Comparison of ENCODE assay signal across 23 cellular contexts in the genomic region with DNA sequence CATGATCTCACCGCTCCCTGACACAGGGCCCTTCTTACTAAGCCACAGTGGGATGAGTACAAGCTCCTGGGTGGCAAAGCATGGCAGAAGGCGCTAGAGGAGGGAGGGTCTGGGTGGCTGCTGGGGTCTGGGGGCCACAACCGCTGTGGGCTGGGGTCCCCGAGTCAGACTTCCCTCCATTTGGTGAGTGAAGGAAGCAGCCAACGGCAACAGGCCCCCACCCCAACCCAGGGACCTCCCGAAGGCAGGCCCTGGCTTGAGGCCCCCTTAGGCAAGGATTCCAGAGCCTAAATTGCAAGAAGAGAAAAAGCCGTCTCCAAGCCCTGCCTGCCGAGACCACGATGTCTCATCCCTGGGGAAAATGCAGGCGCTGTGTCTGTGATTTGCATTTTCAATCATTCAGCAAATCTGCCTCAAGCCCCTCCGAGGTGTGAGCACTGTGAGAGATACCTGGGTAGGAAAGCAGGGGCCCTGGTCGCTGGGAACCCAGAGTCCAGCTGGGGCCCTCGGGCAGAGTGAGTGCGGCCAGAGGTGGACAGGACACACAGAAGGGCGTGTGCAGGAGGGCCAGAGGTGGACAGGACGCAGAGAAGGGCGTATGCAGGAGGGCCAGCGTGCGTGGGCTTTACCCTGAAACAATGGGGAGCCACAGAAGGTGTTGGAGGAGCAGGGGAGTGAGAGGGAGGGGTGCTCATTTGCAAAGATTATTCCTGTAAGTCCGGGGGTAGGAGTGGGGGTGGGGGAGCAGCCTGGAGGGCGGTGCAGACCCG.
DNase-seq lines count a peak whose midpoint lies in the region; FAIRE-seq and TF ChIP-seq lines count a peak whose summit lies in the region.
"Had no signal": no experiment of that assay in that cellular context is flagged by ENCODE, and none has a peak within 500 bp of the region (broad histone marks: within the 10 kb centered on the region; RNA-seq: fewer than 3 reads in every experiment).

No MANE protein-coding gene starts in this region.

- no peak overlapping the region for H3K18ac ChIP-seq in H9 (ENCODE audit: insufficient read length, low read depth, low read length)
- peak overlapping the region; percentile 78 for H3K18ac ChIP-seq in H1 (ENCODE audit: extremely low read depth, low read length)

- H3K14ac ChIP-seq in H9 (ENCODE audit: insufficient read depth, low read length) (0 out of 2 replicates have a peak overlapping the region, but pooled peaks have one; percentile 9), H1 (ENCODE audit: insufficient read length) (no peak overlapping the region)

- H4K5ac ChIP-seq in H9 (ENCODE audit: insufficient read length, low read depth, low read length): no peak overlapping the region
- H4K5ac ChIP-seq in H1 (ENCODE audit: insufficient read length, low read depth, low read length): no peak overlapping the region

- FAIRE-seq in H1 (lab: Jason Lieb, UNC): no peak
- FAIRE-seq: HTR-8/SVneo had no signal

- H3K27me3 ChIP-seq in BE2C: no peaks in the 10 kb centered on the region
- H3K27me3 ChIP-seq in H9 (ENCODE audit: insufficient read depth, low read length): no peaks in the 10 kb centered on the region
- no peaks in the 10 kb centered on the region; a peak in 1 of 7 replicates for H3K27me3 ChIP-seq in H1 (replicated peaks in 1 of 4; ENCODE audit: control insufficient read depth in 3 of 4, extremely low read depth in 1 of 4, insufficient read depth in 3 of 4, low read length in 3 of 4)
- no peaks in the 10 kb centered on the region for H3K27me3 ChIP-seq in neural progenitor cell
- H3K27me3 ChIP-seq: brain microvascular endothelial cell had no signal

- TF ChIP-seq EP300 in H1 (IDR thresholded peaks at IDR 0.05; ENCODE audit: borderline replicate concordance in 1 of 2, low read depth in 2 of 2, low read length in 2 of 2): no peak

- H3K56ac ChIP-seq in H9 (ENCODE audit: insufficient read length, low read depth, low read length) (no peak overlapping the region), H1 (replicated peaks; ENCODE audit: insufficient read length, low read depth, low read length) (no peak overlapping the region)

- H4K8ac ChIP-seq in H9 (replicated peaks; ENCODE audit: insufficient read length, low read depth, low read length) (no peak overlapping the region), H1 (ENCODE audit: extremely low read depth, insufficient read depth, low read length) (peak overlapping the region; percentile 54; the same call in 1 of the 2 replicates)

- WGBS in H9 (ENCODE audit: extremely low coverage, insufficient read length, low lambda C conversion rate): no CpG with 5 or more reads among the region's 22 CpGs
- WGBS in H1 (ENCODE audit: extremely low coverage in 1 of 2, insufficient coverage in 1 of 2, insufficient read length in 1 of 2, insufficient replicate concordance in 2 of 2, low coverage in 1 of 2, low lambda C conversion rate in 2 of 2, missing lambda C conversion rate in 1 of 2), 2 experiments: 67% methylated on average over 19 of the region's 22 CpGs; no CpG with 5 or more reads in 1 of the 2 experiments

- H2AFZ ChIP-seq in H9 (ENCODE audit: low read length): no peak overlapping the region
- no peak overlapping the region for H2AFZ ChIP-seq in H1 (ENCODE audit: low read length)
- H2AFZ ChIP-seq in neural progenitor cell (replicated peaks): no peak overlapping the region

- H3K27ac Mint-ChIP-seq in H9 (peak overlapping the region in 2 of 3 experiments; percentile 31 to 68; a peak in 2 of 7 replicates), neural progenitor cell (peak overlapping the region; percentile 82)
- H3K27ac Mint-ChIP-seq in activated T-helper 1 cell treated with anti-CD3 and anti-CD28 coated beads, Interleukin-12 subunit alpha, Interleukin-12 subunit beta, Interleukin-2, Interleukin-4 antibody, amounts not matched to agents 30 ng/mL and 10 ng/mL and 1 ng/mL, durations not matched to agents 14 hours and 24 hours and 36 hours: no peak overlapping the region
- H3K27ac Mint-ChIP-seq: activated CD4-positive, alpha-beta T cell treated with anti-CD3 and anti-CD28 coated beads, Interleukin-2, amount 10 ng/mL, durations not matched to agents 24 days and 14 days; activated T-cell treated with anti-CD3 and anti-CD28 coated beads, Interleukin-2, amount 50 U/mL, for 24 hours; memory B cell had no signal

- H2BK5ac ChIP-seq in H9 (ENCODE audit: insufficient read length, low read length) (no peak overlapping the region), H1 (ENCODE audit: low read depth, low read length) (peak overlapping the region; percentile 66; the same call in 1 of the 2 replicates)

- H2BK15ac ChIP-seq in H9 (ENCODE audit: low read depth, low read length) (no peak overlapping the region), H1 (ENCODE audit: low read length) (no peak overlapping the region)

- peaks cover 24% of the 10 kb centered on the region for H3F3A ChIP-seq in neural progenitor cell (ENCODE audit: low read depth)

- TF ChIP-seq POLR2A in H1 (IDR thresholded peaks at IDR 0.05; ENCODE audit: control extremely low read depth in 1 of 2, low read depth in 2 of 2, low read length in 2 of 2): no peak

- TF ChIP-seq RAD21 in H1 (IDR thresholded peaks at IDR 0.05 in 1 of 2, conservative IDR thresholded peaks at IDR 0.05 in 1 of 2; ENCODE audit: low read depth in 2 of 2, low read length in 2 of 2): no peak

- POLR2A ChIA-PET in H1 (lab: Charles Lee; ENCODE audit: partially characterized antibody): no interaction called here

- no peak overlapping the region for H2AK5ac ChIP-seq in H9 (ENCODE audit: insufficient read length, low read length)
- H2AK5ac ChIP-seq in H1 (ENCODE audit: low read depth, low read length): no peak overlapping the region

- H2BK20ac ChIP-seq in H9 (ENCODE audit: low read depth, low read length, poor library complexity, severe bottlenecking): no peak overlapping the region
- 0 out of 2 replicates have a peak overlapping the region, but pooled peaks have one; percentile 66 for H2BK20ac ChIP-seq in H1 (ENCODE audit: low read length)

- TF ChIP-seq CTCF in BE2C (IDR thresholded peaks at IDR 0.05; ENCODE audit: low read depth, low read length) (no peak), H9 (conservative IDR thresholded peaks at IDR 0.05) (no peak), H1 (IDR thresholded peaks at IDR 0.05; ENCODE audit: control extremely low read depth in 1 of 3, insufficient read depth in 1 of 3, low read depth in 1 of 3, low read length in 3 of 3) (no peak), neural progenitor cell (IDR thresholded peaks at IDR 0.05) (no peak)

- H3K23ac ChIP-seq in H9 (ENCODE audit: insufficient read length, low read depth, low read length): no peak overlapping the region
- H3K23ac ChIP-seq in H1 (ENCODE audit: insufficient read length): no peak overlapping the region

- H3K4me2 ChIP-seq in H9 (ENCODE audit: insufficient read depth, insufficient read length, low read length): no peak overlapping the region
- no peak overlapping the region for H3K4me2 ChIP-seq in H1 (ENCODE audit: insufficient read depth in 1 of 2, low read depth in 2 of 2, low read length in 2 of 2)
- H3K4me2 ChIP-seq in neural progenitor cell: peak overlapping the region; percentile 1
- H3K4me2 ChIP-seq: smooth muscle cell had no signal

- H3K9me3 ChIP-seq in BE2C (no peaks in the 10 kb centered on the region), H9 (ENCODE audit: control insufficient read depth, low read depth, low read length) (no peaks in the 10 kb centered on the region), H1 (ENCODE audit: insufficient read depth in 2 of 2, low read depth in 1 of 2, low read length in 1 of 2) (peaks cover 0 to 3% of the 10 kb centered on the region in 2 experiments; a peak in 1 of 4 replicates), neural progenitor cell (ENCODE audit: low read depth) (no peaks in the 10 kb centered on the region)
- H3K9me3 ChIP-seq: tibial nerve had no signal

- H2BK120ac ChIP-seq in H9 (ENCODE audit: low read depth, low read length, poor library complexity, severe bottlenecking) (no peak overlapping the region), H1 (replicated peaks; ENCODE audit: low read depth, low read length) (peak overlapping the region; percentile 38)

- H4K20me1 ChIP-seq in H9 (ENCODE audit: control insufficient read depth, insufficient read depth, insufficient read length): no peaks in the 10 kb centered on the region
- peaks cover 0 to 11% of the 10 kb centered on the region in 2 experiments for H4K20me1 ChIP-seq in H1 (replicated peaks in 1 of 2; ENCODE audit: control insufficient read depth in 1 of 2, insufficient read depth in 2 of 2, low read length in 2 of 2)
- no peaks in the 10 kb centered on the region for H4K20me1 ChIP-seq in neural progenitor cell (ENCODE audit: low read depth)

- H3K9ac ChIP-seq in H9 (ENCODE audit: extremely low read depth, insufficient read length, low read length): no peak overlapping the region
- no peak overlapping the region for H3K9ac ChIP-seq in H1 (replicated peaks in 1 of 4; ENCODE audit: extremely low read depth in 1 of 4, low read depth in 3 of 4, low read length in 3 of 4)
- H3K9ac ChIP-seq in neural progenitor cell: no peak overlapping the region

- no peak overlapping the region for H3K4ac ChIP-seq in H9 (ENCODE audit: low read depth, low read length)
- no peak overlapping the region for H3K4ac ChIP-seq in H1 (replicated peaks; ENCODE audit: insufficient read length, low read depth, low read length)

- H3K36me3 ChIP-seq in BE2C (no peaks in the 10 kb centered on the region), H1 (ENCODE audit: control insufficient read depth in 2 of 4, insufficient read depth in 4 of 4, low read length in 3 of 4) (no peaks in the 10 kb centered on the region; a peak in 1 of 8 replicates), neural progenitor cell (no peaks in the 10 kb centered on the region)
- H3K36me3 ChIP-seq: brain microvascular endothelial cell, tibial nerve, WERI-Rb-1 had no signal

- H2BK12ac ChIP-seq in H9 (ENCODE audit: insufficient read length, low read depth, low read length): no peak overlapping the region
- H2BK12ac ChIP-seq in H1 (ENCODE audit: low read depth, low read length): peak overlapping the region; percentile 68; the same call in 1 of the 2 replicates

- H3K79me1 ChIP-seq in H9 (ENCODE audit: insufficient read depth, low read depth, low read length, poor library complexity, severe bottlenecking): no peaks in the 10 kb centered on the region
- no peaks in the 10 kb centered on the region for H3K79me1 ChIP-seq in H1 (ENCODE audit: low read depth, low read length)

- no peaks in the 10 kb centered on the region for H3K79me2 ChIP-seq in H9 (ENCODE audit: insufficient read depth, low read length)
- no peaks in the 10 kb centered on the region for H3K79me2 ChIP-seq in H1 (ENCODE audit: control insufficient read depth in 1 of 2, insufficient read depth in 2 of 2, low read length in 2 of 2)
- no peaks in the 10 kb centered on the region for H3K79me2 ChIP-seq in neural progenitor cell (ENCODE audit: low read depth)

- peak; percentile 18 for DNase-seq in BE2C
- DNase-seq in H9: no peak
- no peak for DNase-seq in H1 (ENCODE audit: low read depth in 1 of 2, low spot score in 2 of 2)
- no peak for DNase-seq in neural progenitor cell (ENCODE audit: low spot score)
- DNase-seq in activated T-helper 1 cell treated with anti-CD3 and anti-CD28 coated beads, Interleukin-12 subunit alpha, Interleukin-12 subunit beta, Interleukin-2, Interleukin-4 antibody, amounts not matched to agents 30 ng/mL and 10 ng/mL and 1 ng/mL, durations not matched to agents 14 hours and 24 hours and 36 hours (ENCODE audit: low spot score): no peak
- DNase-seq in iPS-NIHi7 (ENCODE audit: extremely low spot score): no peak
- DNase-seq in amygdala (lab: John Stamatoyannopoulos, UW): no peak
- DNase-seq: activated CD4-positive, alpha-beta T cell treated with anti-CD3 and anti-CD28 coated beads, Interleukin-2, amount 10 ng/mL, durations not matched to agents 24 days and 14 days; activated T-cell treated with anti-CD3 and anti-CD28 coated beads, Interleukin-2, amount 50 U/mL, for 24 hours; brain microvascular endothelial cell; DMS79; NCI-H1436 treated with DMSO at 0.1 percent for 48 hours; occipital lobe; PC-3; SHP77; SW 1271; T-helper 9 cell; WERI-Rb-1 had no signal

- H3K23me2 ChIP-seq in H9 (ENCODE audit: insufficient read length, low read depth, low read length, poor library complexity, severe bottlenecking) (no peaks in the 10 kb centered on the region), H1 (ENCODE audit: low read depth, low read length) (peaks cover 10% of the 10 kb centered on the region)

- H3K4me3 ChIP-seq in BE2C (ENCODE audit: low read depth, low read length): no peak overlapping the region
- no peak overlapping the region for H3K4me3 ChIP-seq in H1 (ENCODE audit: extremely low read depth in 1 of 4, insufficient read depth in 2 of 4, low read depth in 3 of 4, low read length in 4 of 4)
- no peak overlapping the region for H3K4me3 ChIP-seq in neural progenitor cell
- H3K4me3 ChIP-seq: smooth muscle cell, tibial nerve had no signal

- H3K27ac ChIP-seq in H9 (ENCODE audit: insufficient read length, low read depth, low read length) (no peak overlapping the region), H1 (ENCODE audit: low read depth, low read length) (no peak overlapping the region), neural progenitor cell (no peak overlapping the region)
- H3K27ac ChIP-seq: brain microvascular endothelial cell, C4-2B, tibial nerve, WERI-Rb-1 had no signal

- H3K9me3 Mint-ChIP-seq in H9 (no peaks in the 10 kb centered on the region; a peak in 1 of 5 replicates), neural progenitor cell (no peaks in the 10 kb centered on the region)
- H3K9me3 Mint-ChIP-seq in activated T-helper 1 cell treated with anti-CD3 and anti-CD28 coated beads, Interleukin-12 subunit alpha, Interleukin-12 subunit beta, Interleukin-2, Interleukin-4 antibody, amounts not matched to agents 30 ng/mL and 10 ng/mL and 1 ng/mL, durations not matched to agents 14 hours and 24 hours and 36 hours: no peaks in the 10 kb centered on the region
- H3K9me3 Mint-ChIP-seq: activated CD4-positive, alpha-beta T cell treated with anti-CD3 and anti-CD28 coated beads, Interleukin-2, amount 10 ng/mL, durations not matched to agents 24 days and 14 days; activated T-cell treated with anti-CD3 and anti-CD28 coated beads, Interleukin-2, amount 50 U/mL, for 24 hours; memory B cell had no signal

- H3K4me3 Mint-ChIP-seq in H9: no peak overlapping the region; a peak in 1 of 5 replicates
- H3K4me3 Mint-ChIP-seq in neural progenitor cell: peak overlapping the region; percentile 36
- no peak overlapping the region for H3K4me3 Mint-ChIP-seq in activated T-helper 1 cell treated with anti-CD3 and anti-CD28 coated beads, Interleukin-12 subunit alpha, Interleukin-12 subunit beta, Interleukin-2, Interleukin-4 antibody, amounts not matched to agents 30 ng/mL and 10 ng/mL and 1 ng/mL, durations not matched to agents 14 hours and 24 hours and 36 hours
- H3K4me3 Mint-ChIP-seq: activated CD4-positive, alpha-beta T cell treated with anti-CD3 and anti-CD28 coated beads, Interleukin-2, amount 10 ng/mL, durations not matched to agents 24 days and 14 days; activated T-cell treated with anti-CD3 and anti-CD28 coated beads, Interleukin-2, amount 50 U/mL, for 24 hours; memory B cell had no signal

- CTCF ChIA-PET in H1 (lab: Charles Lee; ENCODE audit: partially characterized antibody): interaction anchor here (0.6 to 1.9 kb wide), 4 partner anchors 39 to 136 kb away, joined by 3 to 6 read pairs (median 4); partner anchors contain the start of gene OLFM1

- H4K91ac ChIP-seq in H9 (ENCODE audit: insufficient read length, low read depth, low read length): no peak overlapping the region
- H4K91ac ChIP-seq in H1 (replicated peaks; ENCODE audit: insufficient read length, low read length): peak overlapping the region; percentile 91

- H3K4me1 Mint-ChIP-seq in H9: peaks cover 31 to 39% of the 10 kb centered on the region in 2 experiments
- peaks cover 24% of the 10 kb centered on the region for H3K4me1 Mint-ChIP-seq in neural progenitor cell
- H3K4me1 Mint-ChIP-seq in activated T-helper 1 cell treated with anti-CD3 and anti-CD28 coated beads, Interleukin-12 subunit alpha, Interleukin-12 subunit beta, Interleukin-2, Interleukin-4 antibody, amounts not matched to agents 30 ng/mL and 10 ng/mL and 1 ng/mL, durations not matched to agents 14 hours and 24 hours and 36 hours (ENCODE audit: low read depth): no peaks in the 10 kb centered on the region
- H3K4me1 Mint-ChIP-seq: activated CD4-positive, alpha-beta T cell treated with anti-CD3 and anti-CD28 coated beads, Interleukin-2, amount 10 ng/mL, durations not matched to agents 24 days and 14 days; memory B cell had no signal

- intact Hi-C loops in activated T-helper 1 cell treated with anti-CD3 and anti-CD28 coated beads, Interleukin-12 subunit alpha, Interleukin-12 subunit beta, Interleukin-2, Interleukin-4 antibody, amounts not matched to agents 30 ng/mL and 10 ng/mL and 1 ng/mL, durations not matched to agents 14 hours and 24 hours and 36 hours (cut with micrococcal nuclease): no loop called here

- H3K4me1 ChIP-seq in BE2C (peaks cover 31% of the 10 kb centered on the region), H9 (ENCODE audit: insufficient read depth, low read length) (peaks cover 3% of the 10 kb centered on the region; the same call in 1 of the 2 replicates), H1 (replicated peaks in 1 of 4; ENCODE audit: control insufficient read depth in 3 of 4, insufficient read depth in 4 of 4, low read length in 3 of 4) (peaks cover 5 to 38% (median 28%) of the 10 kb centered on the region in 4 experiments), neural progenitor cell (peaks cover 37% of the 10 kb centered on the region)

- H3K36me3 Mint-ChIP-seq in H9 (ENCODE audit: insufficient read depth in 1 of 3, low read depth in 3 of 3): no peaks in the 10 kb centered on the region
- H3K36me3 Mint-ChIP-seq in neural progenitor cell: no peaks in the 10 kb centered on the region
- H3K36me3 Mint-ChIP-seq in activated T-helper 1 cell treated with anti-CD3 and anti-CD28 coated beads, Interleukin-12 subunit alpha, Interleukin-12 subunit beta, Interleukin-2, Interleukin-4 antibody, amounts not matched to agents 30 ng/mL and 10 ng/mL and 1 ng/mL, durations not matched to agents 14 hours and 24 hours and 36 hours (ENCODE audit: low read depth): no peaks in the 10 kb centered on the region
- H3K36me3 Mint-ChIP-seq: memory B cell had no signal

- H3T11ph ChIP-seq in H9 (ENCODE audit: low read length): no peak overlapping the region

- H3K27me3 Mint-ChIP-seq in H9 (ENCODE audit: low read depth): peaks cover 1% of the 10 kb centered on the region; the same call in 1 of the 2 replicates
- peaks cover 8% of the 10 kb centered on the region for H3K27me3 Mint-ChIP-seq in neural progenitor cell (ENCODE audit: insufficient read depth, low read depth)
- H3K27me3 Mint-ChIP-seq in activated T-helper 1 cell treated with anti-CD3 and anti-CD28 coated beads, Interleukin-12 subunit alpha, Interleukin-12 subunit beta, Interleukin-2, Interleukin-4 antibody, amounts not matched to agents 30 ng/mL and 10 ng/mL and 1 ng/mL, durations not matched to agents 14 hours and 24 hours and 36 hours (ENCODE audit: insufficient read depth): no peaks in the 10 kb centered on the region
- H3K27me3 Mint-ChIP-seq: activated CD4-positive, alpha-beta T cell treated with anti-CD3 and anti-CD28 coated beads, Interleukin-2, amount 10 ng/mL, durations not matched to agents 24 days and 14 days had no signal
